In the genomic region with DNA sequence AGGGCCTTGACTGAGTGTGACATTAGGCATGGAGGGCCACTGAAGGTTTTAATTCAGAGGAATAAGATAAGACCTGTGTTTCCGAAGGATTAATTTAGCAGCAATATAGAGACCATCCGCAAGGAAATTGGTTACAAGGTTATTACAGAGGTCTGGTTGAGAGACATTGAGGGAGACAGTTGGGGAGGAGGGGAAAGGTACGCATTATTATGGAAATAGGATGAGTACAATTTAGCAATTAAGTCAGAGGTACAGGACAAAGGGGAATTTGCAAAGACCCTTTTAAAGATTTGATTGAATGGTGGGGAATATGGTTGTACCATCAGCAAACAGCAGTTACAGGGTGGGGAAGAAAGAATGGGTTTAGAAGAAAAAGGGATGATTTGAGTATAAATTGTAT, we compare ENCODE assay signal across 16 cellular contexts. TPM values are rescaled to one million over a fixed set of nuclear protein-coding genes. Genes with fewer than 3 reads are reported as not detected.
A peak's percentile ranks its signal among the peaks of the same experiment; 100 is the strongest.
DNase-seq lines count a peak whose midpoint lies in the region; ATAC-seq and TF ChIP-seq lines count a peak whose summit lies in the region.
"Had no signal": no experiment of that assay in that cellular context is flagged by ENCODE, and none has a peak within 500 bp of the region (broad histone marks: within the 10 kb centered on the region; RNA-seq: fewer than 3 reads in every experiment).

No MANE protein-coding gene starts in this region.

- TF ChIP-seq CTCF in CD14-positive monocyte (IDR thresholded peaks at IDR 0.05) (no peak), Calu3 (IDR thresholded peaks at IDR 0.05; ENCODE audit: unreplicated experiment) (no peak)

- H3K4me3 Mint-ChIP-seq in CD14-positive monocyte: no peak overlapping the region
- H3K4me3 Mint-ChIP-seq in Calu3 (ENCODE audit: low read depth, unreplicated experiment): no peak overlapping the region
- no peak overlapping the region for H3K4me3 Mint-ChIP-seq in activated T-helper 17 cell treated with anti-CD3 and anti-CD28 coated beads, Interleukin-2, amount 50 U/mL, for 72 hours
- no peak overlapping the region for H3K4me3 Mint-ChIP-seq in memory B cell

- intact Hi-C loops in CD14-positive monocyte (cut with micrococcal nuclease) (no loop called here), Calu3 (cut with micrococcal nuclease; ENCODE audit: unreplicated experiment) (no loop called here)

- no peak for ATAC-seq in activated T-helper 17 cell treated with anti-CD3 and anti-CD28 coated beads, Interleukin-2, amount 50 U/mL, for 72 hours (replicated peaks)
- ATAC-seq in memory B cell (ENCODE audit: low read depth): no peak

- no peak for DNase-seq in CD14-positive monocyte (ENCODE audit: low spot score)
- DNase-seq in Calu3: no peak
- no peak for DNase-seq in memory B cell (ENCODE audit: low spot score in 2 of 2)
- no peak for DNase-seq in GOT3 (lab: John Stamatoyannopoulos, UW)
- no peak for DNase-seq in NCI-H1436 treated with DMSO at 0.1 percent for 48 hours (lab: John Stamatoyannopoulos, UW)
- DNase-seq in midbrain (lab: John Stamatoyannopoulos, UW): no peak
- DNase-seq: DMS 273 treated with DMSO at 0.1 percent for 48 hours, foreskin melanocyte, GF-D8, Kasumi-1, left ventricle myocardium superior, NCI-H1105 treated with DMSO at 0.1 percent for 48 hours, NCI-H2171, Peyer's patch, SK-N-SH had no signal

- H3K27ac Mint-ChIP-seq in CD14-positive monocyte: peak overlapping the region; percentile 37 to 81 (median 72)
- peak overlapping the region; percentile 13 for H3K27ac Mint-ChIP-seq in Calu3 (ENCODE audit: unreplicated experiment)
- peak overlapping the region; percentile 52 for H3K27ac Mint-ChIP-seq in activated T-helper 17 cell treated with anti-CD3 and anti-CD28 coated beads, Interleukin-2, amount 50 U/mL, for 72 hours
- H3K27ac Mint-ChIP-seq in memory B cell: peak overlapping the region; percentile 70

- H3K27me3 Mint-ChIP-seq in CD14-positive monocyte (ENCODE audit: low read depth in 3 of 3) (no peaks in the 10 kb centered on the region), Calu3 (ENCODE audit: unreplicated experiment) (no peaks in the 10 kb centered on the region), memory B cell (no peaks in the 10 kb centered on the region)
- no peaks in the 10 kb centered on the region for H3K27me3 Mint-ChIP-seq in activated T-helper 17 cell treated with anti-CD3 and anti-CD28 coated beads, Interleukin-2, amount 50 U/mL, for 72 hours

- H3K36me3 Mint-ChIP-seq in CD14-positive monocyte (peaks cover 23 to 46% of the 10 kb centered on the region in 2 donors), Calu3 (ENCODE audit: insufficient read depth, unreplicated experiment) (peaks cover 11% of the 10 kb centered on the region), memory B cell (peaks cover 5% of the 10 kb centered on the region)
- H3K36me3 Mint-ChIP-seq in activated T-helper 17 cell treated with anti-CD3 and anti-CD28 coated beads, Interleukin-2, amount 50 U/mL, for 72 hours (ENCODE audit: low read depth): peaks cover 56% of the 10 kb centered on the region

- no TSS peak for BruUV-seq in Calu3 (replicated peaks; lab: Mats Ljungman, UMichigan)

- H3K4me1 Mint-ChIP-seq in CD14-positive monocyte (peaks cover 61% of the 10 kb centered on the region), Calu3 (ENCODE audit: low read depth, unreplicated experiment) (peaks cover 37% of the 10 kb centered on the region), memory B cell (peaks cover 41% of the 10 kb centered on the region)
- peaks cover 31% of the 10 kb centered on the region for H3K4me1 Mint-ChIP-seq in activated T-helper 17 cell treated with anti-CD3 and anti-CD28 coated beads, Interleukin-2, amount 50 U/mL, for 72 hours

- H3K9me3 Mint-ChIP-seq in CD14-positive monocyte: no peaks in the 10 kb centered on the region
- no peaks in the 10 kb centered on the region for H3K9me3 Mint-ChIP-seq in Calu3 (ENCODE audit: low read depth, unreplicated experiment)
- no peaks in the 10 kb centered on the region for H3K9me3 Mint-ChIP-seq in activated T-helper 17 cell treated with anti-CD3 and anti-CD28 coated beads, Interleukin-2, amount 50 U/mL, for 72 hours
- H3K9me3 Mint-ChIP-seq in memory B cell: no peaks in the 10 kb centered on the region

- CTCF ChIA-PET in Calu3 (lab: Charles Lee): no interaction called here

RNA-seq across cellular contexts. Expression of a gene that starts 11.1 kb away (rescaled TPM):
- polyA plus RNA-seq in CD14-positive monocyte: 100 to 1,000 TPM; 101 to 121 TPM
- 44.2 and 47.0 TPM in 2 replicates for total RNA-seq in Calu3 (2022)
- total RNA-seq in activated T-helper 17 cell treated with anti-CD3 and anti-CD28 coated beads, Interleukin-2, amount 50 U/mL, for 72 hours: 10 to 100 TPM; 48.2 to 60.9 TPM

RNA-seq across cellular contexts. Expression of a gene that starts 54.3 kb away (rescaled TPM):
- polyA plus RNA-seq in CD14-positive monocyte: 10 to 100 TPM; 17.5 to 23.7 TPM
- 52.7 and 65.9 TPM in 2 replicates for total RNA-seq in Calu3 (2022)
- total RNA-seq in activated T-helper 17 cell treated with anti-CD3 and anti-CD28 coated beads, Interleukin-2, amount 50 U/mL, for 72 hours: 100 to 1,000 TPM; 145 to 194 TPM

Comparison
In these comparisons a context has a peak if more than half of its experiments do, and no peak if none do; other contexts are left out.
1. H3K27ac Mint-ChIP-seq: peak in every context shown above with its lines; median percentile 72 in CD14-positive monocyte; 70 in memory B cell; 52 in activated T-helper 17 cell treated with anti-CD3 and anti-CD28 coated beads, Interleukin-2, amount 50 U/mL, for 72 hours; 13 in Calu3.